ENCODE assay signal across 1 cellular context in genomic region chr6:37490466-37491015, GRCh38.
TF ChIP-seq lines count a peak whose summit lies in the region.

No MANE protein-coding gene starts in this region.

TF ChIP-seq in H1, 55 proteins besides CTCF, POLR2A, EP300 and RAD21 (continued from another document):
- TF ChIP-seq FOSL1 (IDR thresholded peaks at IDR 0.05; ENCODE audit: insufficient read depth, low read depth, low read length) (no peak), EGR1 (IDR thresholded peaks at IDR 0.05; ENCODE audit: borderline replicate concordance, low read depth, low read length) (no peak), NANOG (IDR thresholded peaks at IDR 0.05; ENCODE audit: insufficient read depth, low read depth, low read length, poor library complexity, severe bottlenecking) (no peak), CHD1 (IDR thresholded peaks at IDR 0.05; ENCODE audit: low read depth, low read length) (no peak), SP1 (IDR thresholded peaks at IDR 0.05; ENCODE audit: low read depth, low read length) (no peak), ZNF274 (IDR thresholded peaks at IDR 0.05; ENCODE audit: borderline replicate concordance, extremely low read depth, low read length) (no peak), JUN (IDR thresholded peaks at IDR 0.05; ENCODE audit: low read depth, low read length) (no peak), RFX5 (IDR thresholded peaks at IDR 0.05; ENCODE audit: borderline replicate concordance, low read depth, low read length) (no peak), SIRT6 (IDR thresholded peaks at IDR 0.05; ENCODE audit: low read length) (no peak), RXRA (IDR thresholded peaks at IDR 0.05; ENCODE audit: insufficient read depth, low read depth, low read length) (no peak), BACH1 (IDR thresholded peaks at IDR 0.05; ENCODE audit: low read length) (no peak), USF2 (IDR thresholded peaks at IDR 0.05; ENCODE audit: low read length) (no peak), MAX (IDR thresholded peaks at IDR 0.05) (no peak), EZH2 (IDR thresholded peaks at IDR 0.05; ENCODE audit: low read depth, low read length, severe bottlenecking) (no peak), SUZ12 (IDR thresholded peaks at IDR 0.05; ENCODE audit: low read length) (no peak), CEBPB (IDR thresholded peaks at IDR 0.05; ENCODE audit: low read depth, low read length) (no peak), KDM4A (IDR thresholded peaks at IDR 0.05; ENCODE audit: low read depth, low read length, severe bottlenecking) (no peak), ATF2 (IDR thresholded peaks at IDR 0.05; ENCODE audit: low read length) (no peak), CBX8 (IDR thresholded peaks at IDR 0.05; ENCODE audit: borderline replicate concordance, low read depth, low read length) (no peak)
